ENCODE assay signal across 15 cellular contexts in genomic region chr21:29305561-29305960, GRCh38. TPM values are rescaled to one million over a fixed set of nuclear protein-coding genes. Genes with fewer than 3 reads are reported as not detected.
DNase-seq lines count a peak whose midpoint lies in the region; ATAC-seq and TF ChIP-seq lines count a peak whose summit lies in the region.
"Had no signal": no experiment of that assay in that cellular context is flagged by ENCODE, and none has a peak within 500 bp of the region (broad histone marks: within the 10 kb centered on the region; RNA-seq: fewer than 3 reads in every experiment).

No MANE protein-coding gene starts in this region.

- H3K36me3 Mint-ChIP-seq in activated T-cell treated with anti-CD3 and anti-CD28 coated beads, Interleukin-2, amount 50 U/mL, for 72 hours (ENCODE audit: insufficient read depth in 2 of 2) = peaks cover 4 to 6% of the 10 kb centered on the region in 2 donors
- peaks cover 11% of the 10 kb centered on the region for H3K36me3 Mint-ChIP-seq in memory B cell

- H3K4me3 Mint-ChIP-seq in activated T-cell treated with anti-CD3 and anti-CD28 coated beads, Interleukin-2, amount 50 U/mL, for 72 hours = peak overlapping the region; percentile 19 to 44
- peak overlapping the region; percentile 28 for H3K4me3 Mint-ChIP-seq in memory B cell

- peaks cover 90% of the 10 kb centered on the region for H3K4me1 Mint-ChIP-seq in activated T-cell treated with anti-CD3 and anti-CD28 coated beads, Interleukin-2, amount 50 U/mL, for 72 hours (ENCODE audit: low read depth)
- H3K4me1 Mint-ChIP-seq in memory B cell = peaks cover 47% of the 10 kb centered on the region

- H3K27me3 Mint-ChIP-seq in activated T-cell treated with anti-CD3 and anti-CD28 coated beads, Interleukin-2, amount 50 U/mL, for 72 hours (ENCODE audit: low read depth) = no peaks in the 10 kb centered on the region
- no peaks in the 10 kb centered on the region for H3K27me3 Mint-ChIP-seq in memory B cell
- H3K27me3 Mint-ChIP-seq: progenitor cell of endocrine pancreas had no signal

- peak overlapping the region; percentile 4 for H3K27ac Mint-ChIP-seq in activated T-cell treated with anti-CD3 and anti-CD28 coated beads, Interleukin-2, amount 50 U/mL, for 72 hours
- H3K27ac Mint-ChIP-seq in memory B cell = peak overlapping the region; percentile 85
- H3K27ac Mint-ChIP-seq: progenitor cell of endocrine pancreas had no signal

- peaks cover 37% of the 10 kb centered on the region for H3K4me1 ChIP-seq in stomach smooth muscle (ENCODE audit: control insufficient read depth, insufficient read depth, low read length)

- ATAC-seq in activated T-cell treated with anti-CD3 and anti-CD28 coated beads, Interleukin-2, amount 50 U/mL, for 72 hours (replicated peaks in 1 of 2) = no peak
- ATAC-seq in memory B cell (ENCODE audit: low read depth) (no peak), HG02938 (IDR thresholded peaks at IDR 0.05; ENCODE audit: unreplicated experiment) (no peak), GM19023 (IDR thresholded peaks at IDR 0.05; ENCODE audit: unreplicated experiment) (no peak), GM19463 (IDR thresholded peaks at IDR 0.05; ENCODE audit: unreplicated experiment) (no peak)
- ATAC-seq: upper lobe of right lung had no signal

- no peaks in the 10 kb centered on the region for H3K27me3 ChIP-seq in stomach smooth muscle (ENCODE audit: control insufficient read depth in 1 of 2, insufficient read depth in 2 of 2, low read length in 2 of 2)
- H3K27me3 ChIP-seq: upper lobe of right lung had no signal

- H3K9ac ChIP-seq in stomach smooth muscle (ENCODE audit: low read length in 2 of 2) = peak overlapping the region; percentile 0 to 6

- H3K9me3 Mint-ChIP-seq in activated T-cell treated with anti-CD3 and anti-CD28 coated beads, Interleukin-2, amount 50 U/mL, for 72 hours = peaks cover 0 to 3% of the 10 kb centered on the region in 2 donors
- peaks cover 3% of the 10 kb centered on the region for H3K9me3 Mint-ChIP-seq in memory B cell

- no peaks in the 10 kb centered on the region for H3K9me3 ChIP-seq in stomach smooth muscle (ENCODE audit: control insufficient read depth in 2 of 2, low read length in 2 of 2)
- H3K9me3 ChIP-seq: upper lobe of right lung had no signal

- DNase-seq in activated T-cell treated with anti-CD3 and anti-CD28 coated beads, Interleukin-2, amount 50 U/mL, for 72 hours = no peak
- no peak for DNase-seq in activated T-cell treated with anti-CD3 and anti-CD28 coated beads, Interleukin-2, amount 50 U/mL, for 48 hours
- no peak for DNase-seq in memory B cell (ENCODE audit: low spot score in 2 of 2)
- DNase-seq: activated naive CD4-positive, alpha-beta T cell; H7; islet precursor cell; NCI-H1417; NCI-H345; upper lobe of right lung had no signal

- no peaks in the 10 kb centered on the region for H3K36me3 ChIP-seq in stomach smooth muscle (ENCODE audit: control insufficient read depth in 2 of 2, insufficient read depth in 2 of 2, low read length in 2 of 2)
- H3K36me3 ChIP-seq: upper lobe of right lung had no signal

- no peak overlapping the region for H3K4me3 ChIP-seq in stomach smooth muscle (ENCODE audit: low read length in 2 of 2)
- H3K4me3 ChIP-seq: upper lobe of right lung had no signal

- peak overlapping the region; percentile 89 for H3K27ac ChIP-seq in VCaP
- no peak overlapping the region for H3K27ac ChIP-seq in stomach smooth muscle (ENCODE audit: low read length)
- H3K27ac ChIP-seq: upper lobe of right lung had no signal

- TF ChIP-seq CTCF in VCaP (conservative IDR thresholded peaks at IDR 0.05) = no peak

RNA-seq across cellular contexts. Expression of gene BACH1, which starts 6.8 kb away (rescaled TPM):
- 10 to 100 TPM; 31.3 to 44.3 TPM for total RNA-seq in activated T-cell treated with anti-CD3 and anti-CD28 coated beads, Interleukin-2, amount 50 U/mL, for 72 hours
